1 cellular context compared by ENCODE assay signal in the genomic region with DNA sequence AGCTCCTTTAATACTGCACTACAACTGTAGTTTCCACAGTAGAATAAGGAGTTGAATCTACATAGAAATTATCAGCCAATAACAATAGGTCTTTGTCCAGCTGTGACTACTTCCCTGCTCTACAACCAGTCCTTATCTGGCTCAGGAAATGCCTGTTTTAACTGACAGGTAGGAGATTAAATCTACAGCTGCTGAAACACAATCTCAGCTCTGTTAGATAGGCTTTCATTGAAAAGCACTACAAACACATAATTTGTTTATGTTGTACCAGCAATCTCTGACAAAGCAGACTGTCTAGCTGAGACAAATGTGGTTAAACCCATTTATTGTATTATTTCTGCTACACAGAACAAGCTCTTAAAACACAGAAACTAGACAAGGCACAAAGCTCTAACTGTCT.
TF ChIP-seq lines count a peak whose summit lies in the region.

No MANE protein-coding gene starts in this region.

TF ChIP-seq in HepG2, 621 proteins besides CTCF, POLR2A, EP300 and RAD21 (continued from another document):
- TF ChIP-seq CERS6 (CRISPR knock-in tag; IDR thresholded peaks at IDR 0.05) (no peak), ETV5 (CRISPR knock-in tag; IDR thresholded peaks at IDR 0.05; ENCODE audit: borderline replicate concordance) (peak; percentile 58; the same call in 1 of the 2 replicates), ZNF792 (CRISPR knock-in tag; IDR thresholded peaks at IDR 0.05) (0 out of 2 replicates have a peak, but pooled peaks have one; percentile 36), ZNF367 (CRISPR knock-in tag; IDR thresholded peaks at IDR 0.05; ENCODE audit: borderline replicate concordance) (no peak), ZNF331 (CRISPR knock-in tag; IDR thresholded peaks at IDR 0.05) (0 out of 2 replicates have a peak, but pooled peaks have one; percentile 19), HMG20B (CRISPR knock-in tag; conservative IDR thresholded peaks at IDR 0.05) (peak; percentile 68; the same call in 1 of the 2 replicates), JDP2 (CRISPR knock-in tag; IDR thresholded peaks at IDR 0.05; ENCODE audit: borderline replicate concordance) (no peak), WIZ (CRISPR knock-in tag; IDR thresholded peaks at IDR 0.05) (no peak), MIER2 (CRISPR knock-in tag; IDR thresholded peaks at IDR 0.05) (no peak), SOX5 (CRISPR knock-in tag; IDR thresholded peaks at IDR 0.05; ENCODE audit: borderline replicate concordance) (peak; percentile 85; the same call in 1 of the 2 replicates), ZHX1 (CRISPR knock-in tag; IDR thresholded peaks at IDR 0.05; ENCODE audit: low read depth) (no peak), ISL2 (CRISPR knock-in tag; IDR thresholded peaks at IDR 0.05) (peak; percentile 58; the same call in 1 of the 2 replicates), HMG20A (CRISPR knock-in tag; IDR thresholded peaks at IDR 0.05; ENCODE audit: borderline replicate concordance) (peak; percentile 58; the same call in 1 of the 2 replicates), ZNF644 (CRISPR knock-in tag; IDR thresholded peaks at IDR 0.05; ENCODE audit: low read depth) (no peak), TFDP2 (CRISPR knock-in tag; IDR thresholded peaks at IDR 0.05) (no peak), FOXA3 (CRISPR knock-in tag; IDR thresholded peaks at IDR 0.05) (peak; percentile 45; the same call in 1 of the 2 replicates), ZKSCAN5 (CRISPR knock-in tag; IDR thresholded peaks at IDR 0.05) (no peak), SP4 (CRISPR knock-in tag; IDR thresholded peaks at IDR 0.05) (no peak), AGO2 (optimal IDR thresholded peaks at IDR 0.05; ENCODE audit: low read depth, low read length) (no peak), CEBPB (IDR thresholded peaks at IDR 0.05; ENCODE audit: borderline replicate concordance, low read depth, low read length) (no peak)
- TF ChIP-seq, protein P1, sequence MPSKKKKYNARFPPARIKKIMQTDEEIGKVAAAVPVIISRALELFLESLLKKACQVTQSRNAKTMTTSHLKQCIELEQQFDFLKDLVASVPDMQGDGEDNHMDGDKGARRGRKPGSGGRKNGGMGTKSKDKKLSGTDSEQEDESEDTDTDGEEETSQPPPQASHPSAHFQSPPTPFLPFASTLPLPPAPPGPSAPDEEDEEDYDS (CRISPR knock-in tag; IDR thresholded peaks at IDR 0.05) = no peak
- TF ChIP-seq, protein P2, sequence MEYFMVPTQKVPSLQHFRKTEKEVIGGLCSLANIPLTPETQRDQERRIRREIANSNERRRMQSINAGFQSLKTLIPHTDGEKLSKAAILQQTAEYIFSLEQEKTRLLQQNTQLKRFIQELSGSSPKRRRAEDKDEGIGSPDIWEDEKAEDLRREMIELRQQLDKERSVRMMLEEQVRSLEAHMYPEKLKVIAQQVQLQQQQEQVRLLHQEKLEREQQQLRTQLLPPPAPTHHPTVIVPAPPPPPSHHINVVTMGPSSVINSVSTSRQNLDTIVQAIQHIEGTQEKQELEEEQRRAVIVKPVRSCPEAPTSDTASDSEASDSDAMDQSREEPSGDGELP (IDR thresholded peaks at IDR 0.05; ENCODE audit: borderline replicate concordance, low read depth) = peak; percentile 49; the same call in 1 of the 2 replicates
- TF ChIP-seq, protein P3, sequence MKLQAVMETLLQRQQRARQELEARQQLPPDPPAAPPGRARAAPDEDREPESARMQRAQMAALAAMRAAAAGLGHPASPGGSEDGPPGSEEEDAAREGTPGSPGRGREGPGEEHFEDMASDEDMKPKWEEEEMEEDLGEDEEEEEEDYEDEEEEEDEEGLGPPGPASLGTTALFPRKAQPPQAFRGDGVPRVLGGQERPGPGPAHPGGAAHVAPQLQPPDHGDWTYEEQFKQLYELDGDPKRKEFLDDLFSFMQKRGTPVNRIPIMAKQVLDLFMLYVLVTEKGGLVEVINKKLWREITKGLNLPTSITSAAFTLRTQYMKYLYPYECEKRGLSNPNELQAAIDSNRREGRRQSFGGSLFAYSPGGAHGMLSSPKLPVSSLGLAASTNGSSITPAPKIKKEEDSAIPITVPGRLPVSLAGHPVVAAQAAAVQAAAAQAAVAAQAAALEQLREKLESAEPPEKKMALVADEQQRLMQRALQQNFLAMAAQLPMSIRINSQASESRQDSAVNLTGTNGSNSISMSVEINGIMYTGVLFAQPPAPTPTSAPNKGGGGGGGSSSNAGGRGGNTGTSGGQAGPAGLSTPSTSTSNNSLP (IDR thresholded peaks at IDR 0.05; ENCODE audit: low read depth, low read length) = 0 out of 2 replicates have a peak, but pooled peaks have one; percentile 31
- TF ChIP-seq, protein P4, sequence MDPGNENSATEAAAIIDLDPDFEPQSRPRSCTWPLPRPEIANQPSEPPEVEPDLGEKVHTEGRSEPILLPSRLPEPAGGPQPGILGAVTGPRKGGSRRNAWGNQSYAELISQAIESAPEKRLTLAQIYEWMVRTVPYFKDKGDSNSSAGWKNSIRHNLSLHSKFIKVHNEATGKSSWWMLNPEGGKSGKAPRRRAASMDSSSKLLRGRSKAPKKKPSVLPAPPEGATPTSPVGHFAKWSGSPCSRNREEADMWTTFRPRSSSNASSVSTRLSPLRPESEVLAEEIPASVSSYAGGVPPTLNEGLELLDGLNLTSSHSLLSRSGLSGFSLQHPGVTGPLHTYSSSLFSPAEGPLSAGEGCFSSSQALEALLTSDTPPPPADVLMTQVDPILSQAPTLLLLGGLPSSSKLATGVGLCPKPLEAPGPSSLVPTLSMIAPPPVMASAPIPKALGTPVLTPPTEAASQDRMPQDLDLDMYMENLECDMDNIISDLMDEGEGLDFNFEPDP (CRISPR knock-in tag; conservative IDR thresholded peaks at IDR 0.05) = no peak
